2 cellular contexts compared by ENCODE assay signal in the genomic region with DNA sequence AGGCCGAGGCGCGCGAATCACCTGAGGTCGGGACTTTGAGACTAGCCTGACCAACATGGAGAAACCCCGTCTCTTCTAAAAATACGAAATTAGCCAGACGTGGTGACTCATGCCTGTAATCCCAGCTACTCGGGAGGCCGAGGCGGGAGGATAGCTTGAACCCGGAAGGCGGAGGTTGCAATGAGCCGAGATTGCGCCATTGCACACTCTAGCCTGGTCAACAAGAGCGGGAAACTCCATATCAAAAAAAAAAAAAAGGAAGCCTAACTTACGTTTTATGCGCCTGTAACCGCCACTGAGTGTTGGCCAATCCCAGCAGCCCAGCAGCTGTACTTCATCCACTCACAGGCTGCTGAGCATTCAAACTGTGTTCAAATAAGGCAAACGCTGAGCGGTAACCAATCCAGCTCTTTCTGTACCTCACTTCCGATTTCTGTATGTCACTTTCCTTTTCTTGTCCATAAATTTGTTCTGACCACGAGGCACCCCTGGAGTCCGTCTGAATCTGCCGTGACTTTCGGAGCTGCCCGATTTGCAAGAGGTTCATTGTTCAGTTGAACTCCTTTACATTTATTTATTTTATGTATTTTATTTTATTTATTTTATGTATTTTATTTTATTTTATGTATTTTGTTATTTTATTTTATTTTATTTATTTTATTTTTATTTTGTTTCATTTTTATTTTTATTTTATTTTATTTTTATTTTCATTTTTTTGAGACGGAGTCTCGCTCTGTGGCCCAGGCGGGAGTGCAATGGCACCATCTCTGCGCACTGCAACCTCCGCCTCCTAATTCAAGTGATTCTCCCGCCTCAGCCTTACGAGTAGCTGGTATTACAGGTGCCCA.
TF ChIP-seq lines count a peak whose summit lies in the region.

No MANE protein-coding gene starts in this region.

TF ChIP-seq in K562, 482 proteins besides CTCF, POLR2A, EP300 and RAD21:
- TF ChIP-seq PYGO2 (tag; IDR thresholded peaks at IDR 0.05): no peak
- TF ChIP-seq FOXM1 (IDR thresholded peaks at IDR 0.05; ENCODE audit: low read depth): peak; percentile 62
- no peak for TF ChIP-seq FOXM1 (CRISPR knock-in tag; IDR thresholded peaks at IDR 0.05; ENCODE audit: low read depth)
- TF ChIP-seq HDAC1 (IDR thresholded peaks at IDR 0.05): no peak

TF ChIP-seq in endothelial cell of umbilical vein, 7 proteins besides CTCF, POLR2A, EP300 and RAD21:
- TF ChIP-seq JUN (IDR thresholded peaks at IDR 0.05; ENCODE audit: borderline replicate concordance, insufficient read depth, insufficient read length, low read depth): no peak
- TF ChIP-seq, protein P1, sequence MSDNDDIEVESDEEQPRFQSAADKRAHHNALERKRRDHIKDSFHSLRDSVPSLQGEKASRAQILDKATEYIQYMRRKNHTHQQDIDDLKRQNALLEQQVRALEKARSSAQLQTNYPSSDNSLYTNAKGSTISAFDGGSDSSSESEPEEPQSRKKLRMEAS (IDR thresholded peaks at IDR 0.05; ENCODE audit: insufficient read depth, insufficient read length): no peak
